ENCODE assay signal across 10 cellular contexts in the genomic region with DNA sequence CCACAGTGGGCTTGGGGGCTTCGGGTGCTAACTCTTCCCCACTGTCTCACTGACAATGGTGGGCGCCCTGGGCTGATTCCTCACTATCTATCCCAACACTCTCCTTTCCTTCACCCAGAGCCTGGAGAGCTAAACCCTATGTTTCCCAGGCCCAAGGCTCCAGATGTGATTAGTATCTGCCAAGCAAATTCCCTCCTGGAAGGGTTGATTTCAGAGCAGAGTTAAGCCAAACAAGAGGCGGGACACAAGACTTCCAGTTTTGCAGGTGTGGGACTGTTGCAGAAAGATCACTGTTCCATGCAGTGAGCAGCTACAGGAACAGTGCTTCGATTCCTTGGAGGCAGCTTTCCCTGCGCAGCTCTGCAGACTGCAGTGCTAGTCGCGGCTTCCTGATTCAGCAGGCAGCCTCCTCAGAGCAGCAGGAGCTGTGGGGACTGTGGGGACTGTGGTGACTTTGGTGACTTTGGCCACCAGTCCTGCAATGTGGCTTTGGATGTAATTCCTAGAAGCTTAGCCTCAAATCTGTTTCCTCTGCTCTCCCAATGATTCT.
DNase-seq lines count a peak whose midpoint lies in the region; ATAC-seq and TF ChIP-seq lines count a peak whose summit lies in the region.
"Had no signal": no experiment of that assay in that cellular context is flagged by ENCODE, and none has a peak within 500 bp of the region (broad histone marks: within the 10 kb centered on the region; RNA-seq: fewer than 3 reads in every experiment).

No MANE protein-coding gene starts in this region.

- H3K79me2 ChIP-seq in HCT116 (ENCODE audit: insufficient read depth, low read length): no peaks in the 10 kb centered on the region

- H3K4me1 ChIP-seq in HCT116 (ENCODE audit: control insufficient read depth in 1 of 2, insufficient read depth in 2 of 2, low read length in 2 of 2): peaks cover 11 to 14% of the 10 kb centered on the region in 2 experiments
- H3K4me1 ChIP-seq in skeletal muscle satellite cell (ENCODE audit: control insufficient read depth, insufficient read depth, low read length): peaks cover 16% of the 10 kb centered on the region

- H3K9me3 ChIP-seq in HCT116 (ENCODE audit: control insufficient read depth in 1 of 2, insufficient read depth in 1 of 2, low read depth in 1 of 2, low read length in 2 of 2): no peaks in the 10 kb centered on the region
- H3K9me3 ChIP-seq in skeletal muscle satellite cell (replicated peaks; ENCODE audit: low read length): no peaks in the 10 kb centered on the region

- H3K4me3 ChIP-seq in HCT116 (replicated peaks in 1 of 2; ENCODE audit: low read depth in 1 of 2, low read length in 2 of 2): no peak overlapping the region
- H3K4me3 ChIP-seq in cardiac fibroblast (replicated peaks in 1 of 2; ENCODE audit: low read depth in 2 of 2, low read length in 2 of 2): no peak overlapping the region
- no peak overlapping the region for H3K4me3 ChIP-seq in skeletal muscle satellite cell (ENCODE audit: low read length)

- no TSS peak for BruUV-seq in HCT116 (replicated peaks; lab: Mats Ljungman, UMichigan)

- RAD21 ChIA-PET in HCT116 (lab: Charles Lee; ENCODE audit: low non-redundant PET in 1 of 2, low total read pairs in 2 of 2, uncharacterized antibody in 2 of 2, unreplicated experiment in 2 of 2): no interaction called here

- no peaks in the 10 kb centered on the region for H3K36me3 ChIP-seq in HCT116 (ENCODE audit: control insufficient read depth in 1 of 2, insufficient read depth in 2 of 2, low read length in 2 of 2)
- H3K36me3 ChIP-seq in skeletal muscle satellite cell (ENCODE audit: insufficient read depth, low read length): no peaks in the 10 kb centered on the region

- no peak for TF ChIP-seq CTCF in HCT116 (IDR thresholded peaks at IDR 0.05 in 2 of 3, conservative IDR thresholded peaks at IDR 0.05 in 1 of 3; ENCODE audit: borderline replicate concordance in 1 of 3, insufficient read depth in 1 of 3, low read depth in 2 of 3, low read length in 2 of 3)
- no peak for TF ChIP-seq CTCF in cardiac fibroblast (IDR thresholded peaks at IDR 0.05; ENCODE audit: low read depth, low read length)

- POLR2A ChIA-PET in HCT116 (lab: Charles Lee): interaction anchor here (0.6 kb wide), 1 partner anchor 31 kb away, joined by 3 read pairs; no protein-coding TSS in a partner anchor

- DNase-seq in HCT116 (ENCODE audit: low read depth, low spot score): no peak
- DNase-seq in cardiac fibroblast (ENCODE audit: low read depth in 2 of 2): peak; percentile 5 to 18
- DNase-seq in left kidney (ENCODE audit: low read depth, low spot score): peak; percentile 72
- no peak for DNase-seq in activated CD4-positive, alpha-beta T cell treated with anti-CD3 and anti-CD28 coated beads, Interleukin-2, amount 50 U/mL, for 48 hours
- no peak for DNase-seq in NAMALWA (ENCODE audit: low spot score)
- DNase-seq: effector memory CD8-positive, alpha-beta T cell; T-helper 1 cell had no signal

- CTCF ChIA-PET in HCT116 (lab: Charles Lee): no interaction called here

- H3K9ac ChIP-seq in HCT116 (ENCODE audit: low read length) (no peak overlapping the region), skeletal muscle satellite cell (ENCODE audit: low read depth, low read length) (no peak overlapping the region)

- TF ChIP-seq RAD21 in HCT116 (IDR thresholded peaks at IDR 0.05; ENCODE audit: low read depth): no peak

- H3K27ac ChIP-seq in HCT116 (ENCODE audit: low read depth, low read length): no peak overlapping the region

- H3K9me2 ChIP-seq in HCT116 (ENCODE audit: insufficient read depth): no peaks in the 10 kb centered on the region

- intact Hi-C loops in HCT116 (cut with micrococcal nuclease): no loop called here

- peak overlapping the region; percentile 44 for H3K4me2 ChIP-seq in HCT116 (ENCODE audit: low read length)
- H3K4me2 ChIP-seq in skeletal muscle satellite cell (ENCODE audit: low read length): peak overlapping the region; percentile 45

- H4K20me1 ChIP-seq in HCT116 (ENCODE audit: insufficient read depth): no peaks in the 10 kb centered on the region

- peaks cover 14% of the 10 kb centered on the region; the same call in 1 of the 2 replicates for H3K27me3 ChIP-seq in HCT116 (ENCODE audit: insufficient read depth, low read length)
- H3K27me3 ChIP-seq in skeletal muscle satellite cell (ENCODE audit: control insufficient read depth, insufficient read depth, low read length): peaks cover 69% of the 10 kb centered on the region

- TF ChIP-seq POLR2A in HCT116 (IDR thresholded peaks at IDR 0.05; ENCODE audit: borderline replicate concordance, extremely low read depth, insufficient read depth, insufficient read length): no peak

- no peak overlapping the region for H2AFZ ChIP-seq in HCT116 (ENCODE audit: low read depth, low read length, poor library complexity, severe bottlenecking)

- peak; percentile 25 for ATAC-seq in HCT116
- ATAC-seq in GM19023 (IDR thresholded peaks at IDR 0.05; ENCODE audit: unreplicated experiment): no peak
- ATAC-seq in HG03378 (IDR thresholded peaks at IDR 0.05; ENCODE audit: unreplicated experiment): no peak
- ATAC-seq: effector memory CD8-positive, alpha-beta T cell had no signal

TF ChIP-seq in HCT116, 20 proteins besides CTCF, POLR2A, EP300 and RAD21:
- TF ChIP-seq CEBPB (IDR thresholded peaks at IDR 0.05; ENCODE audit: low read depth): no peak

Comparison
In these comparisons a context has a peak if more than half of its experiments do, and no peak if none do; other contexts are left out.
1. DNase-seq: peak in cardiac fibroblast (2 of 2) and left kidney (single experiment); none in HCT116 (single experiment), activated CD4-positive, alpha-beta T cell treated with anti-CD3 and anti-CD28 coated beads, Interleukin-2, amount 50 U/mL, for 48 hours (0 of 2) and NAMALWA (single experiment).